Comparison of ENCODE assay signal across 8 cellular contexts in genomic region chr2:148201075-148202004, GRCh38.
A peak's percentile ranks its signal among the peaks of the same experiment; 100 is the strongest.
DNase-seq lines count a peak whose midpoint lies in the region; ATAC-seq, FAIRE-seq and TF ChIP-seq lines count a peak whose summit lies in the region.

No MANE protein-coding gene starts in this region.

- POLR2A ChIA-PET in A549 (lab: Yijun Ruan, JAX) = no interaction called here

- peak; percentile 78 for TF ChIP-seq CTCF in A549 (IDR thresholded peaks at IDR 0.05)
- TF ChIP-seq CTCF in GM12875 (IDR thresholded peaks at IDR 0.05; ENCODE audit: borderline replicate concordance, insufficient read depth, low read depth, low read length) = peak; percentile 54; the same call in 1 of the 2 replicates
- peak; percentile 44; the same call in 1 of the 2 replicates for TF ChIP-seq CTCF in OCI-LY1 (IDR thresholded peaks at IDR 0.05; ENCODE audit: low read length)

- no peak overlapping the region for H3K4me3 ChIP-seq in A549
- H3K4me3 ChIP-seq in GM12875 (ENCODE audit: low read depth, low read length) = no peak overlapping the region
- no peak overlapping the region for H3K4me3 ChIP-seq in OCI-LY1 (ENCODE audit: low read depth, low read length, poor library complexity, severe bottlenecking)
- H3K4me3 ChIP-seq in right cardiac atrium (ENCODE audit: low read length) = no peak overlapping the region

- peak overlapping the region; percentile 42; the same call in 2 of the 3 replicates for H3K4me2 ChIP-seq in A549
- H3K4me2 ChIP-seq in OCI-LY1 (ENCODE audit: low read length) = no peak overlapping the region

- H3K9me2 ChIP-seq in OCI-LY1 (ENCODE audit: low read depth, low read length) = no peaks in the 10 kb centered on the region

- DNase-seq in A549 (ENCODE audit: low read depth in 1 of 2, low spot score in 1 of 2) (peak; percentile 9 to 85), right cardiac atrium (peak; percentile 24 to 69 (median 60)), cerebellar nuclear complex (lab: John Stamatoyannopoulos, UW) (no peak)
- DNase-seq in activated T-helper 9 cell treated with anti-CD3 and anti-CD28 coated beads, Interleukin-2, amount 50 U/mL, for 16 hours (ENCODE audit: low read depth) = peak; percentile 1
- peak; percentile 2 for DNase-seq in stimulated activated CD4-positive, alpha-beta T cell treated with anti-CD3 and anti-CD28 coated beads, Interleukin-2, amount 100 ng/mL, for 4 hours (ENCODE audit: low read depth)

- H2AFZ ChIP-seq in OCI-LY1 (ENCODE audit: low read length) = no peak overlapping the region

- CTCF ChIA-PET in A549 (lab: Yijun Ruan, JAX) = interaction anchor here (0.6 to 2.1 kb wide), 8 partner anchors 36 to 265 kb away, joined by 3 to 9 read pairs (median 3); no protein-coding TSS in a partner anchor

- 49% methylated on average over 14 of the region's 15 CpGs for WGBS in A549 (ENCODE audit: missing lambda C conversion rate)
- WGBS in right cardiac atrium = 93% methylated on average over 15 of the region's 15 CpGs

- H3K27ac ChIP-seq in A549 (no peak overlapping the region), OCI-LY1 (ENCODE audit: low read depth, low read length, poor library complexity, severe bottlenecking) (no peak overlapping the region), right cardiac atrium (ENCODE audit: low read length) (no peak overlapping the region)

- no peaks in the 10 kb centered on the region for H3K27me3 ChIP-seq in OCI-LY1 (ENCODE audit: insufficient read depth, low read length)
- H3K27me3 ChIP-seq in right cardiac atrium (ENCODE audit: control insufficient read depth, insufficient read depth) = no peaks in the 10 kb centered on the region

- no peaks in the 10 kb centered on the region for H3K79me2 ChIP-seq in OCI-LY1 (ENCODE audit: insufficient read depth, low read length)

- FAIRE-seq in A549 (lab: Jason Lieb, UNC) = no peak

- intact Hi-C loops in right cardiac atrium (cut with DNase I) = no loop called here

- no peaks in the 10 kb centered on the region for H4K20me1 ChIP-seq in OCI-LY1 (ENCODE audit: insufficient read depth, low read length)

- no peaks in the 10 kb centered on the region for H3F3A ChIP-seq in OCI-LY1 (ENCODE audit: insufficient read depth, low read length)

- TF ChIP-seq RAD21 in A549 (conservative IDR thresholded peaks at IDR 0.05 in 1 of 2, IDR thresholded peaks at IDR 0.05 in 1 of 2) = peak; percentile 81 to 89

- no peak overlapping the region for H3K9ac ChIP-seq in OCI-LY1 (ENCODE audit: low read length)

- no peak for TF ChIP-seq POLR2A in A549 (IDR thresholded peaks at IDR 0.05; ENCODE audit: low read length)

- ATAC-seq in A549 = peak; percentile 99 to 100
- ATAC-seq in right cardiac atrium = no peak
- no peak for ATAC-seq in HG03342 (IDR thresholded peaks at IDR 0.05; ENCODE audit: unreplicated experiment)

- no peaks in the 10 kb centered on the region for H3K4me1 ChIP-seq in A549
- H3K4me1 ChIP-seq in OCI-LY1 (ENCODE audit: insufficient read depth, low read length, severe bottlenecking) = no peaks in the 10 kb centered on the region
- no peaks in the 10 kb centered on the region for H3K4me1 ChIP-seq in right cardiac atrium (ENCODE audit: control insufficient read depth, insufficient read depth, low read length)

- no peaks in the 10 kb centered on the region for H3K36me3 ChIP-seq in OCI-LY1 (ENCODE audit: insufficient read depth, low read length)

- TF ChIP-seq EP300 in A549 (IDR thresholded peaks at IDR 0.05) = no peak

- H3K9me3 ChIP-seq in A549 (no peaks in the 10 kb centered on the region), OCI-LY1 (ENCODE audit: low read length) (peaks cover 6% of the 10 kb centered on the region; the same call in 1 of the 2 replicates), right cardiac atrium (ENCODE audit: control insufficient read depth, low read length) (no peaks in the 10 kb centered on the region)

TF ChIP-seq in A549, 52 proteins besides CTCF, POLR2A, EP300 and RAD21:
- TF ChIP-seq JUN (IDR thresholded peaks at IDR 0.05) = no peak
- TF ChIP-seq SMC3 (IDR thresholded peaks at IDR 0.05) = peak; percentile 85

Comparison
In these comparisons a context has a peak if more than half of its experiments do, and no peak if none do; other contexts are left out.
1. ATAC-seq: peak in A549 (2 of 2); none in right cardiac atrium (0 of 2) and HG03342 (single experiment).
2. DNase-seq: peak in A549 (2 of 2), activated T-helper 9 cell treated with anti-CD3 and anti-CD28 coated beads, Interleukin-2, amount 50 U/mL, for 16 hours (single experiment), right cardiac atrium (3 of 3) and stimulated activated CD4-positive, alpha-beta T cell treated with anti-CD3 and anti-CD28 coated beads, Interleukin-2, amount 100 ng/mL, for 4 hours (single experiment); none in cerebellar nuclear complex (0 of 2).
3. Peak in every context shown above with its lines, with median percentiles within 50 percentile points of each other: CTCF ChIP-seq.